Comparison of ENCODE assay signal across 8 cellular contexts in the genomic region with DNA sequence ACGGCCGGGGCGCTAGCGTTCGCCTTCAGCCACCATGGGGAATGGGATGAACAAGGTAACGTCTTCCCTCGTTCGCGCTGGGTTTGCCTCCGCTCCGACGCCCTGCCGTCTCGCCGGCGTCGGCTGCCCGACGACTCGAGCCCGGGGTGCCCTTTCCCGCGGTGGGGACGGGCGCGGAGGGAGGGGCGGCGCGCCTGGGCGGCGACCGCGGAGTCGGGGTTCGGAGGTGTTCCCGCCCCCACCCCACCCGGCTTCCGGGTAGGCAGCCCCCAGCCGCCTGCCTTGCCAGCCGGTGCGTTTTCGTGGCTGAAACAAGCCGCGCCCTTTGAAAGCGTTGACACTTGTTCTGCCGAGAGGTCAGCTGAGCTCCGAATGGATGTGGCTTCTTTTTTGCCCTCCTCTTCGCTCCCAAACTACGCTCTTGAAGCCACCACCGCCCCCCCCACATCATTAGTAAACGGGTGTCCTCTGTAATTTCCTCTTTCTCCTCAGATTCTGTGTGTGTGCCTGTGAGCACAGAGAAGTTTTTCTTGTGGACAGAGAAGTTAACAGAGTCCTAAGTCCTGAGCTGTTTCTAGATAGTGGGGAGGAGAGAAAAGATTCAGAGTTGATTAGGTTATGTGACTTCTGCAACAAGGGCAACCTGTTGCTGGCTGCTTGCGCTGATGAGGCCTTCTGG. TPM values are rescaled to one million over a fixed set of nuclear protein-coding genes. Genes with fewer than 3 reads are reported as not detected.
DNase-seq lines count a peak whose midpoint lies in the region; ATAC-seq and TF ChIP-seq lines count a peak whose summit lies in the region.

No MANE protein-coding gene starts in this region.

- TF ChIP-seq CTCF in chondrocyte (IDR thresholded peaks at IDR 0.05) (peak; percentile 43), lower lobe of right lung (IDR thresholded peaks at IDR 0.05) (no peak)

- H3K36me3 Mint-ChIP-seq in T-helper 2 cell treated with Interferon-gamma antibody and Interleukin-4, amounts not matched to agents 5 μg/mL and 100 μg/mL, for 36 hours (ENCODE audit: low read depth) = peaks cover 2% of the 10 kb centered on the region
- H3K36me3 Mint-ChIP-seq in chondrocyte (ENCODE audit: low read depth) = no peaks in the 10 kb centered on the region

- peak overlapping the region; percentile 74 for H3K4me3 ChIP-seq in lower lobe of right lung

- H3K4me3 Mint-ChIP-seq in T-helper 2 cell treated with Interferon-gamma antibody and Interleukin-4, amounts not matched to agents 5 μg/mL and 100 μg/mL, for 36 hours = peak overlapping the region; percentile 83
- peak overlapping the region; percentile 88 for H3K4me3 Mint-ChIP-seq in chondrocyte (ENCODE audit: unreplicated experiment)

- peaks cover 50% of the 10 kb centered on the region for H3K4me1 Mint-ChIP-seq in T-helper 2 cell treated with Interferon-gamma antibody and Interleukin-4, amounts not matched to agents 5 μg/mL and 100 μg/mL, for 36 hours (ENCODE audit: low read depth)
- H3K4me1 Mint-ChIP-seq in chondrocyte (ENCODE audit: low read depth) = peaks cover 14% of the 10 kb centered on the region

- peaks cover 6% of the 10 kb centered on the region for H3K27me3 Mint-ChIP-seq in T-helper 2 cell treated with Interferon-gamma antibody and Interleukin-4, amounts not matched to agents 5 μg/mL and 100 μg/mL, for 36 hours (ENCODE audit: low read depth)
- peaks cover 9% of the 10 kb centered on the region for H3K27me3 Mint-ChIP-seq in chondrocyte (ENCODE audit: low read depth)

- ATAC-seq in GM18867 (IDR thresholded peaks at IDR 0.05; ENCODE audit: unreplicated experiment) (peak; percentile 44), HG03060 (IDR thresholded peaks at IDR 0.05; ENCODE audit: low read depth, unreplicated experiment) (peak; percentile 22), lower lobe of right lung (peak; percentile 78 to 79)

- H3K36me3 ChIP-seq in lower lobe of right lung = no peaks in the 10 kb centered on the region

- H3K4me1 ChIP-seq in lower lobe of right lung = peaks cover 51% of the 10 kb centered on the region

- intact Hi-C loops in lower lobe of right lung (cut with DNase I) = no loop called here

- H3K9me3 Mint-ChIP-seq in T-helper 2 cell treated with Interferon-gamma antibody and Interleukin-4, amounts not matched to agents 5 μg/mL and 100 μg/mL, for 36 hours = no peaks in the 10 kb centered on the region
- no peaks in the 10 kb centered on the region for H3K9me3 Mint-ChIP-seq in chondrocyte (ENCODE audit: low read depth)

- H3K9me3 ChIP-seq in lower lobe of right lung = no peaks in the 10 kb centered on the region

- H3K27me3 ChIP-seq in lower lobe of right lung (ENCODE audit: low read depth) = no peaks in the 10 kb centered on the region

- peak overlapping the region; percentile 97 for H3K27ac Mint-ChIP-seq in T-helper 2 cell treated with Interferon-gamma antibody and Interleukin-4, amounts not matched to agents 5 μg/mL and 100 μg/mL, for 36 hours
- peak overlapping the region; percentile 80 for H3K27ac Mint-ChIP-seq in chondrocyte (ENCODE audit: unreplicated experiment)

- peak; percentile 74 for DNase-seq in T-helper 2 cell treated with Interferon-gamma antibody and Interleukin-4, amounts not matched to agents 5 μg/mL and 100 μg/mL, for 36 hours (ENCODE audit: low spot score)
- DNase-seq in chondrocyte (ENCODE audit: low spot score) (no peak), lower lobe of right lung (peak; percentile 89), SHP77 (lab: John Stamatoyannopoulos, UW) (no peak), HPDE6-E6E7 (ENCODE audit: extremely low spot score) (no peak)
- peak; percentile 79 for DNase-seq in stimulated activated CD8-positive, alpha-beta memory T cell treated with anti-CD3 and anti-CD28 coated beads, Interleukin-12 subunit alpha, Interleukin-12 subunit beta, amount 100 ng/mL, for 4 hours (ENCODE audit: low read depth)

- H3K27ac ChIP-seq in lower lobe of right lung = peak overlapping the region; percentile 99

RNA-seq across cellular contexts. Expression of a gene that starts 0.4 kb away (rescaled TPM):
- total RNA-seq in chondrocyte (24.6 to 35.8 TPM (median 34.2 TPM) in 3 replicates), lower lobe of right lung (66.4 TPM)

Comparison
In these comparisons a context has a peak if more than half of its experiments do, and no peak if none do; other contexts are left out.
1. ATAC-seq: peak in every context shown above with its lines; median percentile 78 in lower lobe of right lung; 44 in GM18867; 22 in HG03060.
2. DNase-seq: peak in T-helper 2 cell treated with Interferon-gamma antibody and Interleukin-4, amounts not matched to agents 5 μg/mL and 100 μg/mL, for 36 hours (single experiment), lower lobe of right lung (single experiment) and stimulated activated CD8-positive, alpha-beta memory T cell treated with anti-CD3 and anti-CD28 coated beads, Interleukin-12 subunit alpha, Interleukin-12 subunit beta, amount 100 ng/mL, for 4 hours (single experiment); none in chondrocyte (single experiment), SHP77 (0 of 2) and HPDE6-E6E7 (single experiment).